ENCODE assay signal across 19 cellular contexts in genomic region chr11:47348131-47348802, GRCh38. TPM values are rescaled to one million over a fixed set of nuclear protein-coding genes. Genes with fewer than 3 reads are reported as not detected.
"Had no signal": no experiment of that assay in that cellular context is flagged by ENCODE, and none has a peak within 500 bp of the region (broad histone marks: within the 10 kb centered on the region; RNA-seq: fewer than 3 reads in every experiment).

No MANE protein-coding gene starts in this region.

- DNase-seq: colonic mucosa; esophagus squamous epithelium; nephron progenitor cell; posterior cingulate gyrus; small intestine; stimulated activated CD4-positive, alpha-beta T cell treated with anti-CD3 and anti-CD28 coated beads, Interleukin-12 subunit alpha, Interleukin-12 subunit beta, amount 100 ng/mL, for 4 hours; stimulated activated naive CD4-positive, alpha-beta T cell; stomach; transverse colon had no signal

- H3K27me3 ChIP-seq: colonic mucosa, gastroesophageal sphincter, neutrophil, stomach, transverse colon had no signal

- H3K9me3 ChIP-seq: colonic mucosa, esophagus squamous epithelium, gastroesophageal sphincter, neutrophil, stomach, thoracic aorta, transverse colon had no signal

- H3K4me3 ChIP-seq: colonic mucosa, esophagus squamous epithelium, gastroesophageal sphincter, stomach, thoracic aorta, transverse colon had no signal

- H3K4me1 ChIP-seq: colonic mucosa, esophagus squamous epithelium, gastroesophageal sphincter, transverse colon had no signal

- ATAC-seq: gastroesophageal sphincter; naive thymus-derived CD4-positive, alpha-beta T cell had no signal

- FAIRE-seq: islet of Langerhans, small intestine had no signal

- H3K27ac ChIP-seq: colonic mucosa, esophagus squamous epithelium, gastroesophageal sphincter, stomach, thoracic aorta, transverse colon had no signal

- H3K36me3 ChIP-seq: colonic mucosa, esophagus squamous epithelium, gastroesophageal sphincter, stomach, thoracic aorta, transverse colon had no signal

RNA-seq across cellular contexts. Expression of gene MYBPC3, which starts 4.2 kb away (rescaled TPM):
- total RNA-seq: dermis blood vessel endothelial cell, epithelial cell of proximal tubule, lung microvascular endothelial cell, osteocyte, pulmonary artery endothelial cell, thoracic aorta, transverse colon had no signal
- polyA plus RNA-seq: naive thymus-derived CD4-positive, alpha-beta T cell had no signal

RNA-seq across cellular contexts. Expression of gene SPI1, which starts 30.1 kb away (rescaled TPM):
- total RNA-seq: dermis blood vessel endothelial cell, epithelial cell of proximal tubule, lung microvascular endothelial cell, osteocyte, pulmonary artery endothelial cell had no signal
